In genomic region chr6:116100419-116101297, GRCh38 we compare ENCODE assay signal across 8 cellular contexts. TPM values are rescaled to one million over a fixed set of nuclear protein-coding genes. Genes with fewer than 3 reads are reported as not detected.
DNase-seq lines count a peak whose midpoint lies in the region; ATAC-seq and TF ChIP-seq lines count a peak whose summit lies in the region.

NT5DC1 (plus strand) TSS chr6:116100853; CDS start chr6:116100931, 78 bp downstream.

- no peaks in the 10 kb centered on the region for H3K27me3 Mint-ChIP-seq in chondrocyte (ENCODE audit: low read depth)

- TF ChIP-seq POLR2A in GM18951 (IDR thresholded peaks at IDR 0.05; ENCODE audit: extremely low read depth, insufficient read depth, insufficient read length), result peak; percentile 96

- ATAC-seq in HG03175 (IDR thresholded peaks at IDR 0.05; ENCODE audit: unreplicated experiment) (peak; percentile 87), left colon (peak; percentile 94)

- intact Hi-C loops in left colon (cut with DNase I, micrococcal nuclease), result loop anchor here in 1 of 2 donors (5.0 kb wide), 1 partner anchor 88 kb away; no protein-coding TSS in a partner anchor

- H3K9me3 Mint-ChIP-seq in chondrocyte (ENCODE audit: low read depth), result peaks cover 6% of the 10 kb centered on the region

- peak; percentile 70 for TF ChIP-seq CTCF in chondrocyte (IDR thresholded peaks at IDR 0.05)

- peaks cover 2% of the 10 kb centered on the region for H3K36me3 Mint-ChIP-seq in chondrocyte (ENCODE audit: low read depth)

- H3K4me1 Mint-ChIP-seq in chondrocyte (ENCODE audit: low read depth), result peaks cover 27% of the 10 kb centered on the region

- peak within 1 kb of the TSS; percentile 80 for H3K4me3 Mint-ChIP-seq in chondrocyte (ENCODE audit: unreplicated experiment)

- DNase-seq in AML-193 (lab: John Stamatoyannopoulos, UW), result peak; percentile 87 to 88
- peak; percentile 84 for DNase-seq in NCI-H345 (lab: John Stamatoyannopoulos, UW)
- DNase-seq in activated CD4-positive, alpha-beta T cell treated with anti-CD3 and anti-CD28 coated beads for 24 hours (ENCODE audit: low read depth in 2 of 2), result peak; percentile 74 to 76
- no peak for DNase-seq in chondrocyte (ENCODE audit: low spot score)
- peak; percentile 86 to 91 for DNase-seq in left colon
- peak; percentile 87 to 89 for DNase-seq in stimulated activated CD4-positive, alpha-beta T cell treated with anti-CD3 and anti-CD28 coated beads, Interleukin-2, amount 100 ng/mL, for 24 hours

- in situ Hi-C loops in GM18951 (cut with MboI; ENCODE audit: low sequenced_read_pairs, unreplicated experiment), result no loop called here

- H3K27ac Mint-ChIP-seq in chondrocyte (ENCODE audit: unreplicated experiment), result peak within 1 kb of the TSS; percentile 71

RNA-seq across cellular contexts. Expression of gene NT5DC1, which starts in this region (rescaled TPM):
- 20.5 to 21.2 TPM (median 20.6 TPM) in 3 replicates for total RNA-seq in chondrocyte
- 10 to 100 TPM; 43.7 to 45.2 TPM for total RNA-seq in left colon
